Comparison of ENCODE assay signal across 17 cellular contexts in genomic region chr7:126698446-126698845, GRCh38.
"Had no signal": no experiment of that assay in that cellular context is flagged by ENCODE, and none has a peak within 500 bp of the region (broad histone marks: within the 10 kb centered on the region; RNA-seq: fewer than 3 reads in every experiment).

No MANE protein-coding gene starts in this region.

- H3K36me3 ChIP-seq: lower lobe of right lung, right lobe of liver, spleen, tibial nerve, vagina, WERI-Rb-1 had no signal

- H3K27ac Mint-ChIP-seq: activated CD8-positive, alpha-beta T cell treated with anti-CD3 and anti-CD28 coated beads, Interleukin-2, amount 10 ng/mL, durations not matched to agents 7 days and 5 days; effector memory CD8-positive, alpha-beta T cell; naive thymus-derived CD8-positive, alpha-beta T cell; stimulated activated memory B cell treated with anti-CD40 and anti-IgM and Interleukin-4, amounts not matched to agents 10 μg/mL and 1 μg/mL and 100 μg/mL, for 72 hours had no signal

- H3K4me3 Mint-ChIP-seq: activated CD8-positive, alpha-beta T cell treated with anti-CD3 and anti-CD28 coated beads, Interleukin-2, amount 10 ng/mL, durations not matched to agents 7 days and 5 days; effector memory CD8-positive, alpha-beta T cell; naive thymus-derived CD8-positive, alpha-beta T cell; stimulated activated memory B cell treated with anti-CD40 and anti-IgM and Interleukin-4, amounts not matched to agents 10 μg/mL and 1 μg/mL and 100 μg/mL, for 72 hours had no signal

- H3K27me3 ChIP-seq: right lobe of liver, spleen, tibial nerve, vagina had no signal

- H3K4me1 Mint-ChIP-seq: naive thymus-derived CD8-positive, alpha-beta T cell had no signal

- DNase-seq: activated CD4-positive, alpha-beta T cell treated with anti-CD3 and anti-CD28 coated beads for 4 hours; activated CD8-positive, alpha-beta memory T cell treated with anti-CD3 and anti-CD28 coated beads, Interleukin-2, amount 50 U/mL, for 48 hours; activated CD8-positive, alpha-beta T cell treated with anti-CD3 and anti-CD28 coated beads, Interleukin-2, amount 10 ng/mL, durations not matched to agents 7 days and 5 days; activated naive CD4-positive, alpha-beta T cell; effector memory CD8-positive, alpha-beta T cell; hypothalamus; left cardiac atrium; lower lobe of right lung; naive thymus-derived CD8-positive, alpha-beta T cell; right lobe of liver; spleen; stimulated activated CD4-positive, alpha-beta T cell treated with anti-CD3 and anti-CD28 coated beads, Interleukin-1b, Interleukin-23, amount 100 ng/mL, for 48 hours; WERI-Rb-1 had no signal

- H3K27me3 Mint-ChIP-seq: effector memory CD8-positive, alpha-beta T cell; stimulated activated memory B cell treated with anti-CD40 and anti-IgM and Interleukin-4, amounts not matched to agents 10 μg/mL and 1 μg/mL and 100 μg/mL, for 72 hours had no signal

- H3K9me3 ChIP-seq: lower lobe of right lung, right lobe of liver, spleen, tibial nerve, vagina had no signal

- H3K27ac ChIP-seq: coronary artery, lower lobe of right lung, right lobe of liver, spleen, tibial nerve, vagina had no signal

- H3K36me3 Mint-ChIP-seq: naive thymus-derived CD8-positive, alpha-beta T cell; stimulated activated memory B cell treated with anti-CD40 and anti-IgM and Interleukin-4, amounts not matched to agents 10 μg/mL and 1 μg/mL and 100 μg/mL, for 72 hours had no signal

- H3K4me1 ChIP-seq: lower lobe of right lung, right lobe of liver, tibial nerve, vagina had no signal

- H3K4me3 ChIP-seq: coronary artery, lower lobe of right lung, right lobe of liver, spleen, tibial nerve, vagina had no signal

- H3K9me3 Mint-ChIP-seq: stimulated activated memory B cell treated with anti-CD40 and anti-IgM and Interleukin-4, amounts not matched to agents 10 μg/mL and 1 μg/mL and 100 μg/mL, for 72 hours had no signal
